ENCODE assay signal across 9 cellular contexts in genomic region chr15:94119215-94119815, GRCh38.
DNase-seq lines count a peak whose midpoint lies in the region; ATAC-seq and TF ChIP-seq lines count a peak whose summit lies in the region.
"Had no signal": no experiment of that assay in that cellular context is flagged by ENCODE, and none has a peak within 500 bp of the region (broad histone marks: within the 10 kb centered on the region; RNA-seq: fewer than 3 reads in every experiment).

No MANE protein-coding gene starts in this region.

- H3K9me3 Mint-ChIP-seq in endodermal cell (peaks cover 2% of the 10 kb centered on the region), mesothelial cell of epicardium (peaks cover 10% of the 10 kb centered on the region)
- H3K9me3 Mint-ChIP-seq: activated naive CD4-positive, alpha-beta T cell treated with anti-CD3 and anti-CD28 coated beads for 36 hours had no signal

- H3K27ac ChIP-seq in endodermal cell (ENCODE audit: low read depth, low read length) (no peak overlapping the region), tibial nerve (peak overlapping the region in 3 of 4 donors; percentile 21 to 81 (median 78))

- H3K4me1 ChIP-seq in endodermal cell (ENCODE audit: control insufficient read depth, insufficient read depth, low read length), result no peaks in the 10 kb centered on the region
- no peaks in the 10 kb centered on the region for H3K4me1 ChIP-seq in mucosa of descending colon (ENCODE audit: low read depth)
- peaks cover 0 to 16% (median 5%) of the 10 kb centered on the region in 4 donors for H3K4me1 ChIP-seq in tibial nerve

- H3K4me1 Mint-ChIP-seq in endodermal cell (peaks cover 11% of the 10 kb centered on the region), mesothelial cell of epicardium (peaks cover 4% of the 10 kb centered on the region)

- H3K4me3 Mint-ChIP-seq in endodermal cell (no peak overlapping the region), mesothelial cell of epicardium (no peak overlapping the region)
- H3K4me3 Mint-ChIP-seq: activated naive CD4-positive, alpha-beta T cell treated with anti-CD3 and anti-CD28 coated beads for 36 hours had no signal

- DNase-seq in NCI-H82 (lab: John Stamatoyannopoulos, UW), result peak; percentile 2
- no peak for DNase-seq in NCI-H82 treated with DMSO at 0.1 percent for 48 hours (lab: John Stamatoyannopoulos, UW; ENCODE audit: unreplicated experiment)
- DNase-seq in endodermal cell, result peak; percentile 58
- peak in 2 of 3 donors; percentile 8 to 28 for DNase-seq in mucosa of descending colon
- DNase-seq in tibial nerve (ENCODE audit: low spot score in 2 of 2), result peak; percentile 15 to 33
- no peak for DNase-seq in activated effector memory CD4-positive, alpha-beta T cell treated with Interleukin-2 at 50 U/mL for 16 hours
- no peak for DNase-seq in effector CD4-positive, alpha-beta T cell
- DNase-seq in mesothelial cell of epicardium (ENCODE audit: low spot score in 2 of 2, unreplicated experiment in 2 of 2), result no peak

- no peak for TF ChIP-seq POLR2A in tibial nerve (IDR thresholded peaks at IDR 0.05)

- no peak overlapping the region for H3K4me3 ChIP-seq in endodermal cell (ENCODE audit: low read length)
- H3K4me3 ChIP-seq in mucosa of descending colon, result no peak overlapping the region
- H3K4me3 ChIP-seq in tibial nerve, result no peak overlapping the region

- peak in 1 of 2 donors; percentile 38 for TF ChIP-seq EP300 in tibial nerve (IDR thresholded peaks at IDR 0.05)

- no peak for TF ChIP-seq CTCF in endodermal cell (conservative IDR thresholded peaks at IDR 0.05)
- TF ChIP-seq CTCF in mucosa of descending colon (IDR thresholded peaks at IDR 0.05), result no peak
- TF ChIP-seq CTCF in tibial nerve (IDR thresholded peaks at IDR 0.05), result no peak
- no peak for TF ChIP-seq CTCF in mesothelial cell of epicardium (IDR thresholded peaks at IDR 0.05; ENCODE audit: unreplicated experiment)

- H3K27me3 Mint-ChIP-seq in endodermal cell (ENCODE audit: insufficient read depth) (no peaks in the 10 kb centered on the region), mesothelial cell of epicardium (ENCODE audit: low read depth) (peaks cover 4% of the 10 kb centered on the region)

- H3K27ac Mint-ChIP-seq in endodermal cell, result no peak overlapping the region
- no peak overlapping the region for H3K27ac Mint-ChIP-seq in mesothelial cell of epicardium
- H3K27ac Mint-ChIP-seq: activated naive CD4-positive, alpha-beta T cell treated with anti-CD3 and anti-CD28 coated beads for 36 hours had no signal

- H3K27me3 ChIP-seq in endodermal cell (ENCODE audit: control insufficient read depth, insufficient read depth, low read length, poor library complexity, severe bottlenecking) (no peaks in the 10 kb centered on the region), tibial nerve (no peaks in the 10 kb centered on the region)

- H3K9ac ChIP-seq in endodermal cell (ENCODE audit: extremely low read depth, low read length, poor library complexity, severe bottlenecking), result no peak overlapping the region

- no peaks in the 10 kb centered on the region for H3K36me3 ChIP-seq in endodermal cell (ENCODE audit: control insufficient read depth, insufficient read depth, low read length)
- H3K36me3 ChIP-seq in mucosa of descending colon (ENCODE audit: low read depth), result no peaks in the 10 kb centered on the region
- no peaks in the 10 kb centered on the region for H3K36me3 ChIP-seq in tibial nerve

- WGBS in endodermal cell (ENCODE audit: insufficient coverage in 1 of 2, insufficient read length in 1 of 2), 2 experiments, result 67 to 76% methylated on average over 3 to 11 of the region's 11 CpGs
- WGBS in tibial nerve, 2 donors, result 26 to 29% methylated on average over 11 of the region's 11 CpGs

- H3K36me3 Mint-ChIP-seq in endodermal cell (ENCODE audit: low read depth) (no peaks in the 10 kb centered on the region), mesothelial cell of epicardium (no peaks in the 10 kb centered on the region)

- intact Hi-C loops in mucosa of descending colon (cut with DNase I, micrococcal nuclease), result no loop called here

- H3K9me3 ChIP-seq in endodermal cell (ENCODE audit: control insufficient read depth, low read length) (no peaks in the 10 kb centered on the region), mucosa of descending colon (no peaks in the 10 kb centered on the region), tibial nerve (no peaks in the 10 kb centered on the region)

- ATAC-seq in mucosa of descending colon, result no peak

Comparison
In these comparisons a context has a peak if more than half of its experiments do, and no peak if none do; other contexts are left out.
1. DNase-seq: peak in NCI-H82 (single experiment), endodermal cell (single experiment), mucosa of descending colon (2 of 3) and tibial nerve (2 of 2); none in NCI-H82 treated with DMSO at 0.1 percent for 48 hours (single experiment), activated effector memory CD4-positive, alpha-beta T cell treated with Interleukin-2 at 50 U/mL for 16 hours (single experiment), effector CD4-positive, alpha-beta T cell (single experiment) and mesothelial cell of epicardium (0 of 2).